9 cellular contexts compared by ENCODE assay signal in the genomic region with DNA sequence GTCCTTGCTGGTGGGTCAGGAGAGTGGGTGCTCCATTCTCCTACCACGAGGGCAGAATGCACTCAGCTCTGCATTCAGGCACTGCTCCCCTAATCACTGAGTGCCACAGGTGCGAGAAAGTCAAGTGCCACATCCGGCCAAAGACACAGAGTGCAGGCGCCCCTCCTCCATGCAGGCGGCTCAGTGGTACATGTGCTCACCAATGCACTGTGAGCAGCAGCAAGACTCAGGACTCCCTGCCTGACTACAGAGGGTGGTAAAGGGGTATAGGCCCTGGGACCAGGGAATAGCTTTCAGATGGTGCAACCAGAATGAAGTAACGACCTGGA. TPM values are rescaled to one million over a fixed set of nuclear protein-coding genes. Genes with fewer than 3 reads are reported as not detected.
A peak's percentile ranks its signal among the peaks of the same experiment; 100 is the strongest.
DNase-seq lines count a peak whose midpoint lies in the region; ATAC-seq and TF ChIP-seq lines count a peak whose summit lies in the region.
"Had no signal": no experiment of that assay in that cellular context is flagged by ENCODE, and none has a peak within 500 bp of the region (broad histone marks: within the 10 kb centered on the region; RNA-seq: fewer than 3 reads in every experiment).

No MANE protein-coding gene starts in this region.

- peak overlapping the region in 1 of 6 donors; percentile 62 for H3K27ac Mint-ChIP-seq in immature natural killer cell
- no peak overlapping the region for H3K27ac Mint-ChIP-seq in mesothelial cell of epicardium

- TF ChIP-seq CTCF in mesothelial cell of epicardium (IDR thresholded peaks at IDR 0.05; ENCODE audit: unreplicated experiment), result no peak

- ATAC-seq in GM21737 (IDR thresholded peaks at IDR 0.05; ENCODE audit: unreplicated experiment), result no peak

- H3K27me3 Mint-ChIP-seq in immature natural killer cell (ENCODE audit: low read depth in 3 of 3) (peaks cover 0 to 1% (median 0%) of the 10 kb centered on the region in 3 donors), mesothelial cell of epicardium (ENCODE audit: low read depth) (no peaks in the 10 kb centered on the region)

- no peaks in the 10 kb centered on the region for H3K9me3 Mint-ChIP-seq in immature natural killer cell
- H3K9me3 Mint-ChIP-seq in mesothelial cell of epicardium, result no peaks in the 10 kb centered on the region

- H3K4me1 Mint-ChIP-seq in immature natural killer cell (peaks cover 0 to 9% of the 10 kb centered on the region in 2 donors), mesothelial cell of epicardium (no peaks in the 10 kb centered on the region)

- DNase-seq in NCI-H2107 (lab: John Stamatoyannopoulos, UW) (peak; percentile 11), immature natural killer cell (peak in 2 of 3 donors; percentile 5 to 47), iPS-NIHi7 (ENCODE audit: extremely low spot score) (no peak), islet precursor cell (no peak), mesothelial cell of epicardium (ENCODE audit: low spot score in 2 of 2, unreplicated experiment in 2 of 2) (no peak)
- DNase-seq in activated CD8-positive, alpha-beta memory T cell treated with anti-CD3 and anti-CD28 coated beads for 24 hours, result peak; percentile 80
- peak; percentile 3 to 6 for DNase-seq in stimulated activated CD8-positive, alpha-beta memory T cell treated with anti-CD3 and anti-CD28 coated beads, Interleukin-4, amount 100 ng/mL, for 4 hours (ENCODE audit: low read depth in 2 of 2, low spot score in 1 of 2)
- DNase-seq: WERI-Rb-1 had no signal

- H3K4me3 Mint-ChIP-seq in immature natural killer cell (no peak overlapping the region), mesothelial cell of epicardium (no peak overlapping the region)

- H3K36me3 Mint-ChIP-seq in immature natural killer cell, result peaks cover 7 to 28% (median 7%) of the 10 kb centered on the region in 3 donors
- peaks cover 9% of the 10 kb centered on the region for H3K36me3 Mint-ChIP-seq in mesothelial cell of epicardium

RNA-seq across cellular contexts. Expression of gene ZFYVE21, which starts 32.9 kb away (rescaled TPM):
- 10 to 100 TPM; 11.4 to 29.0 (median 13.6) TPM for polyA plus RNA-seq in immature natural killer cell
- 32.9 to 40.2 TPM (median 37.3 TPM) in 3 replicates for total RNA-seq in mesothelial cell of epicardium

RNA-seq across cellular contexts. Expression of gene XRCC3, which starts 33.3 kb away (rescaled TPM):
- 1 to 10 TPM; 4.0 to 5.7 (median 5.4) TPM for polyA plus RNA-seq in immature natural killer cell
- 17.0 to 19.7 TPM (median 19.2 TPM) in 3 replicates for total RNA-seq in mesothelial cell of epicardium

Comparison
In these comparisons a context has a peak if more than half of its experiments do, and no peak if none do; other contexts are left out.
1. DNase-seq: peak in NCI-H2107 (single experiment), activated CD8-positive, alpha-beta memory T cell treated with anti-CD3 and anti-CD28 coated beads for 24 hours (single experiment), immature natural killer cell (2 of 3) and stimulated activated CD8-positive, alpha-beta memory T cell treated with anti-CD3 and anti-CD28 coated beads, Interleukin-4, amount 100 ng/mL, for 4 hours (2 of 2); none in iPS-NIHi7 (single experiment), islet precursor cell (single experiment) and mesothelial cell of epicardium (0 of 2).